In genomic region chr13:44300895-44301638, GRCh38 we compare ENCODE assay signal across 7 cellular contexts.
DNase-seq lines count a peak whose midpoint lies in the region; ATAC-seq, FAIRE-seq and TF ChIP-seq lines count a peak whose summit lies in the region.

No MANE protein-coding gene starts in this region.

- H3K4me1 ChIP-seq in muscle layer of colon (ENCODE audit: insufficient read depth, low read length), result peaks cover 71% of the 10 kb centered on the region

- ATAC-seq in GM18505 (IDR thresholded peaks at IDR 0.05; ENCODE audit: unreplicated experiment), result peak; percentile 76

- peak overlapping the region in 1 of 2 donors; percentile 3 for H3K4me3 ChIP-seq in muscle layer of colon (ENCODE audit: low read depth in 1 of 2, low read length in 2 of 2)

- peak overlapping the region; percentile 84 for H3K27ac ChIP-seq in muscle layer of colon (ENCODE audit: low read depth, low read length)

- TF ChIP-seq POLR2A in GM18505 (IDR thresholded peaks at IDR 0.05; ENCODE audit: borderline replicate concordance, extremely low read depth, insufficient read depth, insufficient read length) (no peak), H54 (IDR thresholded peaks at IDR 0.05; ENCODE audit: low read depth, low read length) (no peak)

- in situ Hi-C loops in T47D (cut with HindIII; ENCODE audit: low pct_unique_long_range_greater_than_20kb, low sequenced_read_pairs), result no loop called here

- H3K9me3 ChIP-seq in muscle layer of colon (ENCODE audit: low read length), result no peaks in the 10 kb centered on the region

- H3K36me3 ChIP-seq in muscle layer of colon (ENCODE audit: insufficient read depth, low read length), result no peaks in the 10 kb centered on the region

- no peaks in the 10 kb centered on the region for H3K27me3 ChIP-seq in muscle layer of colon (ENCODE audit: control insufficient read depth in 1 of 2, insufficient read depth in 2 of 2, low read length in 2 of 2)

- no peak for FAIRE-seq in H54 (lab: Jason Lieb, UNC)

- no peak overlapping the region for H3K9ac ChIP-seq in muscle layer of colon (ENCODE audit: low read length)

- peak; percentile 21 for DNase-seq in H54 (ENCODE audit: insufficient read length, low spot score)
- peak; percentile 84 for DNase-seq in NCI-H1092 treated with DMSO at 0.1 percent for 48 hours (lab: John Stamatoyannopoulos, UW)
- peak; percentile 12 to 37 for DNase-seq in T47D (ENCODE audit: low read depth in 1 of 2, low spot score in 1 of 2)
- no peak for DNase-seq in putamen (ENCODE audit: low spot score)
- no peak for DNase-seq in ecto neural progenitor cell (ENCODE audit: low spot score)

Comparison
In these comparisons a context has a peak if more than half of its experiments do, and no peak if none do; other contexts are left out.
1. DNase-seq: peak in H54 (single experiment), NCI-H1092 treated with DMSO at 0.1 percent for 48 hours (single experiment) and T47D (2 of 2); none in putamen (single experiment) and ecto neural progenitor cell (single experiment).